In the genomic region with DNA sequence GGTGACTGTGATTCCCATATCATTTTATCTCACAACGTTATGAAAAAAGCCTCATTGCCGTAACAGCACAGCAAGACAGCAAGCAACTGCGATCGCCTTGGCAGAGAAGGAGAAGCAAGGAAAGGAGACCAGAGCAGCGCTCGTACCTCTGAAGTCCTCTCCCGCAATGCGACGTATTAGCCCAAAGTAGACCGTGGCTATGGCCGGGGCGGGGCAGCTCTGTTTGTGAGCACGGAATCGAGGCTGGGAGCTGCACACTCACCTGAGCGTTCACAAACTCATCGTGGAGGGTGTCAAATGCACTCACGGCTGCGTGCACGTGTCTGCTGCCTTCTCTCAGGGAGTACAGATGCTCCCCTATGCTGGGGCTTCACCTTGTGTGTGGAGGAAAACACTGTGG, we compare ENCODE assay signal across 21 cellular contexts.
DNase-seq lines count a peak whose midpoint lies in the region; ATAC-seq, FAIRE-seq and TF ChIP-seq lines count a peak whose summit lies in the region.
"Had no signal": no experiment of that assay in that cellular context is flagged by ENCODE, and none has a peak within 500 bp of the region (broad histone marks: within the 10 kb centered on the region; RNA-seq: fewer than 3 reads in every experiment).

No MANE protein-coding gene starts in this region.

- DNase-seq in Right ventricle myocardium superior: peak; percentile 20
- no peak for DNase-seq in cardiac septum (ENCODE audit: low spot score)
- DNase-seq in kidney: peak; percentile 38
- DNase-seq in spleen: peak; percentile 49
- no peak for DNase-seq in glutamatergic neuron
- no peak for DNase-seq in vagina (ENCODE audit: extremely low spot score in 2 of 2)
- no peak for DNase-seq in sigmoid colon
- DNase-seq: 8988T; C1 segment of cervical spinal cord; CD4-positive, CD25-positive, alpha-beta regulatory T cell; CD8-positive, alpha-beta memory T cell; COR-L47; DMS 273 treated with DMSO at 0.1 percent for 48 hours; DMS53; DND-41; EL had no signal

- H3K27me3 Mint-ChIP-seq in glutamatergic neuron (ENCODE audit: unreplicated experiment): peaks cover 4% of the 10 kb centered on the region

- H3K9me3 ChIP-seq in BLaER1 treated with 17β-estradiol and CSF1 and Interleukin-3, amounts not matched to agents 10 nM and 100 nM (replicated peaks in 1 of 11): peaks cover 4 to 27% (median 7%) of the 10 kb centered on the region in 11 experiments; a peak in 15 of 22 replicates
- H3K9me3 ChIP-seq in kidney (ENCODE audit: control insufficient read depth in 1 of 2, low read length in 2 of 2): no peaks in the 10 kb centered on the region
- H3K9me3 ChIP-seq in spleen: no peaks in the 10 kb centered on the region
- H3K9me3 ChIP-seq in vagina: no peaks in the 10 kb centered on the region
- H3K9me3 ChIP-seq in sigmoid colon: no peaks in the 10 kb centered on the region
- H3K9me3 ChIP-seq: HAP-1 had no signal

- H3K4me2 ChIP-seq in BLaER1 treated with 17β-estradiol and CSF1 and Interleukin-3, amounts not matched to agents 10 nM and 100 nM: peak overlapping the region in 8 of 11 experiments; percentile 11 to 56 (median 46); a peak in 14 of 22 replicates

- no peaks in the 10 kb centered on the region for H3K27me3 ChIP-seq in BLaER1 treated with 17β-estradiol and CSF1 and Interleukin-3, amounts not matched to agents 10 nM and 100 nM
- peaks cover 0 to 31% (median 0%) of the 10 kb centered on the region in 7 donors for H3K27me3 ChIP-seq in spleen (replicated peaks in 1 of 7)
- no peaks in the 10 kb centered on the region for H3K27me3 ChIP-seq in vagina
- peaks cover 0 to 22% (median 0%) of the 10 kb centered on the region in 3 donors for H3K27me3 ChIP-seq in sigmoid colon

- intact Hi-C loops in Right ventricle myocardium superior (cut with DNase I): no loop called here
- intact Hi-C loops in cardiac septum (cut with DNase I): no loop called here
- intact Hi-C loops in kidney (cut with DNase I): no loop called here
- intact Hi-C loops in spleen (cut with DNase I; ENCODE audit: low total_unique reads): no loop called here
- intact Hi-C loops in vagina (cut with DNase I): no loop called here
- intact Hi-C loops in sigmoid colon (cut with DNase I): no loop called here

- TF ChIP-seq EP300 in sigmoid colon (IDR thresholded peaks at IDR 0.05): no peak

- no peaks in the 10 kb centered on the region for H3K36me3 ChIP-seq in BLaER1 treated with 17β-estradiol and CSF1 and Interleukin-3, amounts not matched to agents 10 nM and 100 nM
- H3K36me3 ChIP-seq in kidney (ENCODE audit: control insufficient read depth in 1 of 2, insufficient read depth in 2 of 2, low read length in 2 of 2): no peaks in the 10 kb centered on the region
- no peaks in the 10 kb centered on the region for H3K36me3 ChIP-seq in spleen
- H3K36me3 ChIP-seq in vagina: no peaks in the 10 kb centered on the region
- no peaks in the 10 kb centered on the region for H3K36me3 ChIP-seq in sigmoid colon
- H3K36me3 ChIP-seq: HAP-1 had no signal

- peaks cover 0 to 47% (median 37%) of the 10 kb centered on the region in 10 experiments; a peak in 16 of 20 replicates for H3K4me1 ChIP-seq in BLaER1 treated with 17β-estradiol and CSF1 and Interleukin-3, amounts not matched to agents 10 nM and 100 nM
- no peaks in the 10 kb centered on the region for H3K4me1 ChIP-seq in kidney (ENCODE audit: control insufficient read depth in 1 of 2, insufficient read depth in 1 of 2, low read depth in 1 of 2, low read length in 2 of 2)
- no peaks in the 10 kb centered on the region for H3K4me1 ChIP-seq in spleen
- H3K4me1 ChIP-seq in vagina: no peaks in the 10 kb centered on the region
- H3K4me1 ChIP-seq in sigmoid colon: no peaks in the 10 kb centered on the region
- H3K4me1 ChIP-seq: HAP-1 had no signal

- H3K27ac ChIP-seq in BLaER1 treated with 17β-estradiol and CSF1 and Interleukin-3, amounts not matched to agents 10 nM and 100 nM: peak overlapping the region in 1 of 11 experiments; percentile 28; a peak in 2 of 22 replicates
- no peak overlapping the region for H3K27ac ChIP-seq in kidney (ENCODE audit: low read depth in 2 of 2, low read length in 2 of 2)
- H3K27ac ChIP-seq in spleen: no peak overlapping the region
- no peak overlapping the region for H3K27ac ChIP-seq in vagina
- no peak overlapping the region for H3K27ac ChIP-seq in sigmoid colon

- no peak for ATAC-seq in Right ventricle myocardium superior (ENCODE audit: poor library complexity)

- no peak overlapping the region for H3K4me3 Mint-ChIP-seq in glutamatergic neuron (ENCODE audit: unreplicated experiment)
- H3K4me3 Mint-ChIP-seq: CD4-positive, CD25-positive, alpha-beta regulatory T cell; CD8-positive, alpha-beta memory T cell had no signal

- 78 to 91% (median 85%) methylated on average over 19 of the region's 19 CpGs for WGBS in spleen, 5 donors
- 75 to 90% methylated on average over 19 of the region's 19 CpGs for WGBS in sigmoid colon, 2 donors

- no peak for FAIRE-seq in kidney (lab: Jason Lieb, UNC)
- FAIRE-seq: GM12891, GM19239, HepG2 had no signal

- no peaks in the 10 kb centered on the region; a peak in 1 of 22 replicates for H4K20me1 ChIP-seq in BLaER1 treated with 17β-estradiol and CSF1 and Interleukin-3, amounts not matched to agents 10 nM and 100 nM

- no peaks in the 10 kb centered on the region for H3K36me3 Mint-ChIP-seq in glutamatergic neuron (ENCODE audit: unreplicated experiment)
- H3K36me3 Mint-ChIP-seq: CD4-positive, CD25-positive, alpha-beta regulatory T cell; CD8-positive, alpha-beta memory T cell had no signal

- H3K4me3 ChIP-seq in BLaER1 treated with 17β-estradiol and CSF1 and Interleukin-3, amounts not matched to agents 10 nM and 100 nM: no peak overlapping the region
- no peak overlapping the region for H3K4me3 ChIP-seq in kidney (ENCODE audit: low read length in 2 of 2)
- H3K4me3 ChIP-seq in spleen: no peak overlapping the region
- H3K4me3 ChIP-seq in vagina: no peak overlapping the region
- H3K4me3 ChIP-seq in sigmoid colon: no peak overlapping the region
- H3K4me3 ChIP-seq: HAP-1 had no signal

- H3K9me3 Mint-ChIP-seq in glutamatergic neuron (ENCODE audit: unreplicated experiment): peaks cover 3% of the 10 kb centered on the region
- H3K9me3 Mint-ChIP-seq: CD8-positive, alpha-beta memory T cell had no signal

- no peak for TF ChIP-seq CTCF in kidney (IDR thresholded peaks at IDR 0.05; ENCODE audit: borderline replicate concordance, extremely low read depth, insufficient read depth)
- no peak for TF ChIP-seq CTCF in spleen (IDR thresholded peaks at IDR 0.05 in 8 of 11, conservative IDR thresholded peaks at IDR 0.05 in 3 of 11)
- no peak for TF ChIP-seq CTCF in glutamatergic neuron (IDR thresholded peaks at IDR 0.05; ENCODE audit: partially characterized antibody, unreplicated experiment)
- TF ChIP-seq CTCF in vagina (IDR thresholded peaks at IDR 0.05): no peak
- TF ChIP-seq CTCF in sigmoid colon (IDR thresholded peaks at IDR 0.05): no peak

- H3K9ac ChIP-seq in BLaER1 treated with 17β-estradiol and CSF1 and Interleukin-3, amounts not matched to agents 10 nM and 100 nM: no peak overlapping the region
- no peak overlapping the region for H3K9ac ChIP-seq in kidney (ENCODE audit: low read length in 2 of 2)

- peaks cover 7% of the 10 kb centered on the region for H3K4me1 Mint-ChIP-seq in glutamatergic neuron (ENCODE audit: low read depth, unreplicated experiment)
- H3K4me1 Mint-ChIP-seq: CD4-positive, CD25-positive, alpha-beta regulatory T cell; CD8-positive, alpha-beta memory T cell had no signal

- TF ChIP-seq POLR2A in spleen (IDR thresholded peaks at IDR 0.05): no peak
- no peak for TF ChIP-seq POLR2A in vagina (IDR thresholded peaks at IDR 0.05)
- TF ChIP-seq POLR2A in sigmoid colon (IDR thresholded peaks at IDR 0.05): no peak

- no peak overlapping the region for H3K27ac Mint-ChIP-seq in glutamatergic neuron (ENCODE audit: unreplicated experiment)
- H3K27ac Mint-ChIP-seq: CD4-positive, CD25-positive, alpha-beta regulatory T cell; CD8-positive, alpha-beta memory T cell had no signal

Comparison
In these comparisons a context has a peak if more than half of its experiments do, and no peak if none do; other contexts are left out.
1. DNase-seq: peak in Right ventricle myocardium superior (single experiment), kidney (single experiment) and spleen (single experiment); none in cardiac septum (single experiment), glutamatergic neuron (single experiment), vagina (0 of 2) and sigmoid colon (single experiment).